1 cellular context compared by ENCODE assay signal in the genomic region with DNA sequence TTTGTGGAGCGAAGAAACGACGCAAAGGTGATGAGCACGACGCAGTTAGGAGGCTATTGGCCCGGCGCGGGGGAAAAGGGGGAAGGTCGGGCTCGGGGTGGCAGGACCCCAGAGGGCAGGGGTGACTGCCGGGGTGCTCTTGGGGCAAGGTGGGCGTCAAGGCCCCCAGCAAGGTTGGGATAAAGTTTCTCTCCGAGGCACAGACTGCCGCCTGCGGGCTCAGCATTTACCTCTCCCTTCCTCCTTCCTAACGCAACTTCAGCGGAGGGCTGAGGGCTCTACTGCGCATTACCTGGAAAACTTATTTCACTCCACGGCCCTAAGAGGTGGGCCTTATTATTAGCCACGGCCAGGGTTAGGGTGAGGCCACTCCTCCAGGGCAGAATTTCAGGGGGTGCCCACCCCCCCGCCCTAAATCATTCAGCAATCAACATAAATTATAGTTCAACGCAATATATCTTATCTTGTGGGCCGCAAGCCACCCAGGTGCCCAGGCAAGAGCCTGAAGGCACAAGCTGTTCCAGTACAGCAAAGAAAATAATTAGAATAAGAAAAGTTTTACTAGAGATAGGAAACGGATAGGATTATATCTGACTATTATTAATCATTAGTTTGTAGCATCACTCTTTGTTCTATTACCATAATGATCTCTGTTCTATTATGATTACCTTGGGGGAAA.
TF ChIP-seq lines count a peak whose summit lies in the region.

No MANE protein-coding gene starts in this region.

TF ChIP-seq in HepG2, 621 proteins besides CTCF, POLR2A, EP300 and RAD21 (continued from another document and continues in another):
- TF ChIP-seq, protein P1, sequence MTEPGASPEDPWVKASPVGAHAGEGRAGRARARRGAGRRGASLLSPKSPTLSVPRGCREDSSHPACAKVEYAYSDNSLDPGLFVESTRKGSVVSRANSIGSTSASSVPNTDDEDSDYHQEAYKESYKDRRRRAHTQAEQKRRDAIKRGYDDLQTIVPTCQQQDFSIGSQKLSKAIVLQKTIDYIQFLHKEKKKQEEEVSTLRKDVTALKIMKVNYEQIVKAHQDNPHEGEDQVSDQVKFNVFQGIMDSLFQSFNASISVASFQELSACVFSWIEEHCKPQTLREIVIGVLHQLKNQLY (CRISPR knock-in tag; IDR thresholded peaks at IDR 0.05) = 0 out of 2 replicates have a peak, but pooled peaks have one; percentile 36
- TF ChIP-seq, protein P2, sequence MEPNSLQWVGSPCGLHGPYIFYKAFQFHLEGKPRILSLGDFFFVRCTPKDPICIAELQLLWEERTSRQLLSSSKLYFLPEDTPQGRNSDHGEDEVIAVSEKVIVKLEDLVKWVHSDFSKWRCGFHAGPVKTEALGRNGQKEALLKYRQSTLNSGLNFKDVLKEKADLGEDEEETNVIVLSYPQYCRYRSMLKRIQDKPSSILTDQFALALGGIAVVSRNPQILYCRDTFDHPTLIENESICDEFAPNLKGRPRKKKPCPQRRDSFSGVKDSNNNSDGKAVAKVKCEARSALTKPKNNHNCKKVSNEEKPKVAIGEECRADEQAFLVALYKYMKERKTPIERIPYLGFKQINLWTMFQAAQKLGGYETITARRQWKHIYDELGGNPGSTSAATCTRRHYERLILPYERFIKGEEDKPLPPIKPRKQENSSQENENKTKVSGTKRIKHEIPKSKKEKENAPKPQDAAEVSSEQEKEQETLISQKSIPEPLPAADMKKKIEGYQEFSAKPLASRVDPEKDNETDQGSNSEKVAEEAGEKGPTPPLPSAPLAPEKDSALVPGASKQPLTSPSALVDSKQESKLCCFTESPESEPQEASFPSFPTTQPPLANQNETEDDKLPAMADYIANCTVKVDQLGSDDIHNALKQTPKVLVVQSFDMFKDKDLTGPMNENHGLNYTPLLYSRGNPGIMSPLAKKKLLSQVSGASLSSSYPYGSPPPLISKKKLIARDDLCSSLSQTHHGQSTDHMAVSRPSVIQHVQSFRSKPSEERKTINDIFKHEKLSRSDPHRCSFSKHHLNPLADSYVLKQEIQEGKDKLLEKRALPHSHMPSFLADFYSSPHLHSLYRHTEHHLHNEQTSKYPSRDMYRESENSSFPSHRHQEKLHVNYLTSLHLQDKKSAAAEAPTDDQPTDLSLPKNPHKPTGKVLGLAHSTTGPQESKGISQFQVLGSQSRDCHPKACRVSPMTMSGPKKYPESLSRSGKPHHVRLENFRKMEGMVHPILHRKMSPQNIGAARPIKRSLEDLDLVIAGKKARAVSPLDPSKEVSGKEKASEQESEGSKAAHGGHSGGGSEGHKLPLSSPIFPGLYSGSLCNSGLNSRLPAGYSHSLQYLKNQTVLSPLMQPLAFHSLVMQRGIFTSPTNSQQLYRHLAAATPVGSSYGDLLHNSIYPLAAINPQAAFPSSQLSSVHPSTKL (CRISPR knock-in tag; IDR thresholded peaks at IDR 0.05) = peak; percentile 20; the same call in 1 of the 2 replicates
- TF ChIP-seq THAP11 (CRISPR knock-in tag; IDR thresholded peaks at IDR 0.05) = 0 out of 2 replicates have a peak, but pooled peaks have one; percentile 51
- TF ChIP-seq, protein P3, sequence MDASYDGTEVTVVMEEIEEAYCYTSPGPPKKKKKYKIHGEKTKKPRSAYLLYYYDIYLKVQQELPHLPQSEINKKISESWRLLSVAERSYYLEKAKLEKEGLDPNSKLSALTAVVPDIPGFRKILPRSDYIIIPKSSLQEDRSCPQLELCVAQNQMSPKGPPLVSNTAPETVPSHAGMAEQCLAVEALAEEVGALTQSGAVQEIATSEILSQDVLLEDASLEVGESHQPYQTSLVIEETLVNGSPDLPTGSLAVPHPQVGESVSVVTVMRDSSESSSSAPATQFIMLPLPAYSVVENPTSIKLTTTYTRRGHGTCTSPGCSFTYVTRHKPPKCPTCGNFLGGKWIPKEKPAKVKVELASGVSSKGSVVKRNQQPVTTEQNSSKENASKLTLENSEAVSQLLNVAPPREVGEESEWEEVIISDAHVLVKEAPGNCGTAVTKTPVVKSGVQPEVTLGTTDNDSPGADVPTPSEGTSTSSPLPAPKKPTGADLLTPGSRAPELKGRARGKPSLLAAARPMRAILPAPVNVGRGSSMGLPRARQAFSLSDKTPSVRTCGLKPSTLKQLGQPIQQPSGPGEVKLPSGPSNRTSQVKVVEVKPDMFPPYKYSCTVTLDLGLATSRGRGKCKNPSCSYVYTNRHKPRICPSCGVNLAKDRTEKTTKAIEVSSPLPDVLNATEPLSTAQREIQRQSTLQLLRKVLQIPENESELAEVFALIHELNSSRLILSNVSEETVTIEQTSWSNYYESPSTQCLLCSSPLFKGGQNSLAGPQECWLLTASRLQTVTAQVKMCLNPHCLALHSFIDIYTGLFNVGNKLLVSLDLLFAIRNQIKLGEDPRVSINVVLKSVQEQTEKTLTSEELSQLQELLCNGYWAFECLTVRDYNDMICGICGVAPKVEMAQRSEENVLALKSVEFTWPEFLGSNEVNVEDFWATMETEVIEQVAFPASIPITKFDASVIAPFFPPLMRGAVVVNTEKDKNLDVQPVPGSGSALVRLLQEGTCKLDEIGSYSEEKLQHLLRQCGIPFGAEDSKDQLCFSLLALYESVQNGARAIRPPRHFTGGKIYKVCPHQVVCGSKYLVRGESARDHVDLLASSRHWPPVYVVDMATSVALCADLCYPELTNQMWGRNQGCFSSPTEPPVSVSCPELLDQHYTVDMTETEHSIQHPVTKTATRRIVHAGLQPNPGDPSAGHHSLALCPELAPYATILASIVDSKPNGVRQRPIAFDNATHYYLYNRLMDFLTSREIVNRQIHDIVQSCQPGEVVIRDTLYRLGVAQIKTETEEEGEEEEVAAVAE (CRISPR knock-in tag; IDR thresholded peaks at IDR 0.05; ENCODE audit: borderline replicate concordance) = 0 out of 2 replicates have a peak, but pooled peaks have one; percentile 62
- TF ChIP-seq, protein P4, sequence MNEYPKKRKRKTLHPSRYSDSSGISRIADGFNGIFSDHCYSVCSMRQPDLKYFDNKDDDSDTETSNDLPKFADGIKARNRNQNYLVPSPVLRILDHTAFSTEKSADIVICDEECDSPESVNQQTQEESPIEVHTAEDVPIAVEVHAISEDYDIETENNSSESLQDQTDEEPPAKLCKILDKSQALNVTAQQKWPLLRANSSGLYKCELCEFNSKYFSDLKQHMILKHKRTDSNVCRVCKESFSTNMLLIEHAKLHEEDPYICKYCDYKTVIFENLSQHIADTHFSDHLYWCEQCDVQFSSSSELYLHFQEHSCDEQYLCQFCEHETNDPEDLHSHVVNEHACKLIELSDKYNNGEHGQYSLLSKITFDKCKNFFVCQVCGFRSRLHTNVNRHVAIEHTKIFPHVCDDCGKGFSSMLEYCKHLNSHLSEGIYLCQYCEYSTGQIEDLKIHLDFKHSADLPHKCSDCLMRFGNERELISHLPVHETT (CRISPR knock-in tag; conservative IDR thresholded peaks at IDR 0.05) = peak; percentile 73; the same call in 1 of the 2 replicates
- TF ChIP-seq MIER3 (CRISPR knock-in tag; IDR thresholded peaks at IDR 0.05; ENCODE audit: borderline replicate concordance) = 0 out of 2 replicates have a peak, but pooled peaks have one; percentile 59
- TF ChIP-seq, protein P5, sequence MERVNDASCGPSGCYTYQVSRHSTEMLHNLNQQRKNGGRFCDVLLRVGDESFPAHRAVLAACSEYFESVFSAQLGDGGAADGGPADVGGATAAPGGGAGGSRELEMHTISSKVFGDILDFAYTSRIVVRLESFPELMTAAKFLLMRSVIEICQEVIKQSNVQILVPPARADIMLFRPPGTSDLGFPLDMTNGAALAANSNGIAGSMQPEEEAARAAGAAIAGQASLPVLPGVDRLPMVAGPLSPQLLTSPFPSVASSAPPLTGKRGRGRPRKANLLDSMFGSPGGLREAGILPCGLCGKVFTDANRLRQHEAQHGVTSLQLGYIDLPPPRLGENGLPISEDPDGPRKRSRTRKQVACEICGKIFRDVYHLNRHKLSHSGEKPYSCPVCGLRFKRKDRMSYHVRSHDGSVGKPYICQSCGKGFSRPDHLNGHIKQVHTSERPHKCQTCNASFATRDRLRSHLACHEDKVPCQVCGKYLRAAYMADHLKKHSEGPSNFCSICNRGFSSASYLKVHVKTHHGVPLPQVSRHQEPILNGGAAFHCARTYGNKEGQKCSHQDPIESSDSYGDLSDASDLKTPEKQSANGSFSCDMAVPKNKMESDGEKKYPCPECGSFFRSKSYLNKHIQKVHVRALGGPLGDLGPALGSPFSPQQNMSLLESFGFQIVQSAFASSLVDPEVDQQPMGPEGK (CRISPR knock-in tag; IDR thresholded peaks at IDR 0.05) = peak; percentile 86
- TF ChIP-seq ERF (CRISPR knock-in tag; IDR thresholded peaks at IDR 0.05) = 0 out of 2 replicates have a peak, but pooled peaks have one; percentile 65
- TF ChIP-seq ZFY (CRISPR knock-in tag; IDR thresholded peaks at IDR 0.05) = 0 out of 2 replicates have a peak, but pooled peaks have one; percentile 27
- peak; percentile 59 for TF ChIP-seq HMG20A (CRISPR knock-in tag; IDR thresholded peaks at IDR 0.05; ENCODE audit: borderline replicate concordance)
- peak; percentile 36; the same call in 1 of the 2 replicates for TF ChIP-seq PCBP1 (IDR thresholded peaks at IDR 0.05; ENCODE audit: borderline replicate concordance, low read depth, low read length)
- peak; percentile 78 for TF ChIP-seq ZNF614 (CRISPR knock-in tag; IDR thresholded peaks at IDR 0.05; ENCODE audit: borderline replicate concordance)
- TF ChIP-seq RARA (CRISPR knock-in tag; IDR thresholded peaks at IDR 0.05) = peak; percentile 23; the same call in 1 of the 2 replicates
- peak; percentile 69; the same call in 1 of the 2 replicates for TF ChIP-seq SALL2 (CRISPR knock-in tag; IDR thresholded peaks at IDR 0.05)
- peak in 1 of 2 experiments; percentile 68; a peak in 1 of 4 replicates for TF ChIP-seq KLF16 (CRISPR knock-in tag; IDR thresholded peaks at IDR 0.05)
- TF ChIP-seq, protein P6, sequence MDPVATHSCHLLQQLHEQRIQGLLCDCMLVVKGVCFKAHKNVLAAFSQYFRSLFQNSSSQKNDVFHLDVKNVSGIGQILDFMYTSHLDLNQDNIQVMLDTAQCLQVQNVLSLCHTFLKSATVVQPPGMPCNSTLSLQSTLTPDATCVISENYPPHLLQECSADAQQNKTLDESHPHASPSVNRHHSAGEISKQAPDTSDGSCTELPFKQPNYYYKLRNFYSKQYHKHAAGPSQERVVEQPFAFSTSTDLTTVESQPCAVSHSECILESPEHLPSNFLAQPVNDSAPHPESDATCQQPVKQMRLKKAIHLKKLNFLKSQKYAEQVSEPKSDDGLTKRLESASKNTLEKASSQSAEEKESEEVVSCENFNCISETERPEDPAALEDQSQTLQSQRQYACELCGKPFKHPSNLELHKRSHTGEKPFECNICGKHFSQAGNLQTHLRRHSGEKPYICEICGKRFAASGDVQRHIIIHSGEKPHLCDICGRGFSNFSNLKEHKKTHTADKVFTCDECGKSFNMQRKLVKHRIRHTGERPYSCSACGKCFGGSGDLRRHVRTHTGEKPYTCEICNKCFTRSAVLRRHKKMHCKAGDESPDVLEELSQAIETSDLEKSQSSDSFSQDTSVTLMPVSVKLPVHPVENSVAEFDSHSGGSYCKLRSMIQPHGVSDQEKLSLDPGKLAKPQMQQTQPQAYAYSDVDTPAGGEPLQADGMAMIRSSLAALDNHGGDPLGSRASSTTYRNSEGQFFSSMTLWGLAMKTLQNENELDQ (CRISPR knock-in tag; IDR thresholded peaks at IDR 0.05; ENCODE audit: borderline replicate concordance) = peak; percentile 85; the same call in 1 of the 2 replicates
- TF ChIP-seq KDM3A (CRISPR knock-in tag; IDR thresholded peaks at IDR 0.05; ENCODE audit: low read depth) = 0 out of 2 replicates have a peak, but pooled peaks have one; percentile 9
- TF ChIP-seq, protein P7, sequence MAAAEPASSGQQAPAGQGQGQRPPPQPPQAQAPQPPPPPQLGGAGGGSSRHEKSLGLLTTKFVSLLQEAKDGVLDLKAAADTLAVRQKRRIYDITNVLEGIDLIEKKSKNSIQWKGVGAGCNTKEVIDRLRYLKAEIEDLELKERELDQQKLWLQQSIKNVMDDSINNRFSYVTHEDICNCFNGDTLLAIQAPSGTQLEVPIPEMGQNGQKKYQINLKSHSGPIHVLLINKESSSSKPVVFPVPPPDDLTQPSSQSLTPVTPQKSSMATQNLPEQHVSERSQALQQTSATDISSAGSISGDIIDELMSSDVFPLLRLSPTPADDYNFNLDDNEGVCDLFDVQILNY (CRISPR knock-in tag; conservative IDR thresholded peaks at IDR 0.05) = peak; percentile 50; the same call in 1 of the 2 replicates
- 0 out of 2 replicates have a peak, but pooled peaks have one; percentile 26 for TF ChIP-seq HNRNPL (IDR thresholded peaks at IDR 0.05; ENCODE audit: low read depth, low read length)
- TF ChIP-seq SP140L (CRISPR knock-in tag; IDR thresholded peaks at IDR 0.05; ENCODE audit: borderline replicate concordance) = peak; percentile 89; the same call in 1 of the 2 replicates
- TF ChIP-seq, protein P8, sequence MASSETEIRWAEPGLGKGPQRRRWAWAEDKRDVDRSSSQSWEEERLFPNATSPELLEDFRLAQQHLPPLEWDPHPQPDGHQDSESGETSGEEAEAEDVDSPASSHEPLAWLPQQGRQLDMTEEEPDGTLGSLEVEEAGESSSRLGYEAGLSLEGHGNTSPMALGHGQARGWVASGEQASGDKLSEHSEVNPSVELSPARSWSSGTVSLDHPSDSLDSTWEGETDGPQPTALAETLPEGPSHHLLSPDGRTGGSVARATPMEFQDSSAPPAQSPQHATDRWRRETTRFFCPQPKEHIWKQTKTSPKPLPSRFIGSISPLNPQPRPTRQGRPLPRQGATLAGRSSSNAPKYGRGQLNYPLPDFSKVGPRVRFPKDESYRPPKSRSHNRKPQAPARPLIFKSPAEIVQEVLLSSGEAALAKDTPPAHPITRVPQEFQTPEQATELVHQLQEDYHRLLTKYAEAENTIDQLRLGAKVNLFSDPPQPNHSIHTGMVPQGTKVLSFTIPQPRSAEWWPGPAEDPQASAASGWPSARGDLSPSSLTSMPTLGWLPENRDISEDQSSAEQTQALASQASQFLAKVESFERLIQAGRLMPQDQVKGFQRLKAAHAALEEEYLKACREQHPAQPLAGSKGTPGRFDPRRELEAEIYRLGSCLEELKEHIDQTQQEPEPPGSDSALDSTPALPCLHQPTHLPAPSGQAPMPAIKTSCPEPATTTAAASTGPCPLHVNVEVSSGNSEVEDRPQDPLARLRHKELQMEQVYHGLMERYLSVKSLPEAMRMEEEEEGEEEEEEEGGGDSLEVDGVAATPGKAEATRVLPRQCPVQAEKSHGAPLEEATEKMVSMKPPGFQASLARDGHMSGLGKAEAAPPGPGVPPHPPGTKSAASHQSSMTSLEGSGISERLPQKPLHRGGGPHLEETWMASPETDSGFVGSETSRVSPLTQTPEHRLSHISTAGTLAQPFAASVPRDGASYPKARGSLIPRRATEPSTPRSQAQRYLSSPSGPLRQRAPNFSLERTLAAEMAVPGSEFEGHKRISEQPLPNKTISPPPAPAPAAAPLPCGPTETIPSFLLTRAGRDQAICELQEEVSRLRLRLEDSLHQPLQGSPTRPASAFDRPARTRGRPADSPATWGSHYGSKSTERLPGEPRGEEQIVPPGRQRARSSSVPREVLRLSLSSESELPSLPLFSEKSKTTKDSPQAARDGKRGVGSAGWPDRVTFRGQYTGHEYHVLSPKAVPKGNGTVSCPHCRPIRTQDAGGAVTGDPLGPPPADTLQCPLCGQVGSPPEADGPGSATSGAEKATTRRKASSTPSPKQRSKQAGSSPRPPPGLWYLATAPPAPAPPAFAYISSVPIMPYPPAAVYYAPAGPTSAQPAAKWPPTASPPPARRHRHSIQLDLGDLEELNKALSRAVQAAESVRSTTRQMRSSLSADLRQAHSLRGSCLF (CRISPR knock-in tag; IDR thresholded peaks at IDR 0.05; ENCODE audit: borderline replicate concordance) = 0 out of 2 replicates have a peak, but pooled peaks have one; percentile 19
- TF ChIP-seq PAF1 (CRISPR knock-in tag; IDR thresholded peaks at IDR 0.05) = 0 out of 2 replicates have a peak, but pooled peaks have one; percentile 79
- peak; percentile 62; the same call in 1 of the 2 replicates for TF ChIP-seq RFXAP (CRISPR knock-in tag; IDR thresholded peaks at IDR 0.05; ENCODE audit: borderline replicate concordance)
- 0 out of 2 replicates have a peak, but pooled peaks have one; percentile 13 for TF ChIP-seq SIX4 (CRISPR knock-in tag; IDR thresholded peaks at IDR 0.05)
- peak; percentile 41; the same call in 1 of the 2 replicates for TF ChIP-seq NFYB (CRISPR knock-in tag; IDR thresholded peaks at IDR 0.05)
- TF ChIP-seq MYC (CRISPR knock-in tag; IDR thresholded peaks at IDR 0.05; ENCODE audit: borderline replicate concordance) = peak; percentile 24; the same call in 1 of the 2 replicates
- peak; percentile 89 for TF ChIP-seq MYNN (CRISPR knock-in tag; IDR thresholded peaks at IDR 0.05; ENCODE audit: low read depth)
- TF ChIP-seq AHR (CRISPR knock-in tag; IDR thresholded peaks at IDR 0.05) = peak; percentile 92; the same call in 1 of the 2 replicates
